1 cellular context compared by ENCODE assay signal in the genomic region with DNA sequence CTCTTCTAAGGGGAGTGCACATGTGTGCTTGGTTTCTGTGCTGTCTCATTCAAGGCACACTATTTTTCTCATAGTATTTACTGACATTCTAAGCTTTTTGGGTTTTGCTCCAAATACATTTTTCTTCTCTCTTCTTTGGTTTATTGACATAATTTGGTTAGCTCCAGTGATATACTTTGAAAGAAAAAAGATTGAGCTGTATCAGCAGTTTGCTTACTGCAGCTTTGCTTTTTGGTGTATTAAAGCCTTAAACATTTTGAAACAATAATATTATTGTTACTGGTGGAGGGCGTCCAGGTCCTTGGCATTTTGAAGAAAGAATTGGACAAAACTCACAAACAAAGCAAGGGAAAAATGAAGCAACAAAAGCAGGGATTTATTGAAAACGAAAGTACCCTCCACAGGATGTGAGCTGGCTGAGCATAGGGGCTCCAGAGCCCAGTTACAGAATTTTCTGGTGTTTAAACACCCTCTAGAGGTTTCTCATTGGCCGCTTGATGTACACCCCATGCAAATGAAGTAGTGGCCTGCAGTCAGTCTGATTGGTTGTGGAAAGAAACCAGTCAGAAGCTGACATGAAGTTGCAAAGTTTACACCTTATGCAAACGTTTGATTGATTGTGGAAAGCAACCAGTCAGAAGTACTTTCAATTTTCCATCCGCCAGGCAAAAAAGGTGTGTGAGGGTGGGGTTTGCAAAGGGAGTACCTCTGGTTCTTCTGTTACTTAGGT.
TF ChIP-seq lines count a peak whose summit lies in the region.

No MANE protein-coding gene starts in this region.

TF ChIP-seq in WTC11, 78 proteins besides CTCF, POLR2A, EP300 and RAD21 (continued from another document):
- TF ChIP-seq, protein P1, sequence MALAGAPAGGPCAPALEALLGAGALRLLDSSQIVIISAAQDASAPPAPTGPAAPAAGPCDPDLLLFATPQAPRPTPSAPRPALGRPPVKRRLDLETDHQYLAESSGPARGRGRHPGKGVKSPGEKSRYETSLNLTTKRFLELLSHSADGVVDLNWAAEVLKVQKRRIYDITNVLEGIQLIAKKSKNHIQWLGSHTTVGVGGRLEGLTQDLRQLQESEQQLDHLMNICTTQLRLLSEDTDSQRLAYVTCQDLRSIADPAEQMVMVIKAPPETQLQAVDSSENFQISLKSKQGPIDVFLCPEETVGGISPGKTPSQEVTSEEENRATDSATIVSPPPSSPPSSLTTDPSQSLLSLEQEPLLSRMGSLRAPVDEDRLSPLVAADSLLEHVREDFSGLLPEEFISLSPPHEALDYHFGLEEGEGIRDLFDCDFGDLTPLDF (CRISPR knock-in tag; IDR thresholded peaks at IDR 0.05): no peak
- no peak for TF ChIP-seq CBFB (CRISPR knock-in tag; IDR thresholded peaks at IDR 0.05; ENCODE audit: low read depth)
- no peak for TF ChIP-seq AFF4 (CRISPR knock-in tag; IDR thresholded peaks at IDR 0.05; ENCODE audit: borderline replicate concordance)
